In genomic region chr11:66495401-66495844, GRCh38 we compare ENCODE assay signal across 18 cellular contexts. TPM values are rescaled to one million over a fixed set of nuclear protein-coding genes. Genes with fewer than 3 reads are reported as not detected.
DNase-seq lines count a peak whose midpoint lies in the region; TF ChIP-seq lines count a peak whose summit lies in the region.
"Had no signal": no experiment of that assay in that cellular context is flagged by ENCODE, and none has a peak within 500 bp of the region (broad histone marks: within the 10 kb centered on the region; RNA-seq: fewer than 3 reads in every experiment).

No MANE protein-coding gene starts in this region.

- TF ChIP-seq POLR2A in breast epithelium (IDR thresholded peaks at IDR 0.05) = no peak

- no peak overlapping the region for H3K4me3 ChIP-seq in breast epithelium
- no peak overlapping the region for H3K4me3 ChIP-seq in choroid plexus epithelial cell (ENCODE audit: low read depth, low read length)
- no peak overlapping the region for H3K4me3 ChIP-seq in smooth muscle cell
- H3K4me3 ChIP-seq in GM23248 = no peak overlapping the region
- H3K4me3 ChIP-seq: esophagus muscularis mucosa, prostate gland had no signal

- H3K36me3 ChIP-seq in breast epithelium (no peaks in the 10 kb centered on the region), smooth muscle cell (ENCODE audit: low read depth) (peaks cover 5% of the 10 kb centered on the region), GM23248 (ENCODE audit: low read depth) (0 out of 2 replicates have a peak, but pooled peaks cover 4% of the 10 kb centered on the region)

- peaks cover 51% of the 10 kb centered on the region for H3K36me3 Mint-ChIP-seq in MCF 10A (ENCODE audit: insufficient read depth, unreplicated experiment)

- CTCF ChIA-PET in MCF 10A (lab: Yijun Ruan, JAX) = interaction anchor here (0.6 to 1.0 kb wide), 2 partner anchors 13 to 478 kb away, joined by 3 read pairs; no protein-coding TSS in a partner anchor

- intact Hi-C loops in MCF 10A (cut with micrococcal nuclease) (no loop called here), breast epithelium (cut with DNase I; ENCODE audit: low total_unique reads) (no loop called here)

- no peak overlapping the region for H3K27ac Mint-ChIP-seq in MCF 10A (ENCODE audit: low read depth, unreplicated experiment)

- no peaks in the 10 kb centered on the region for H3K9me2 ChIP-seq in GM23248 (ENCODE audit: insufficient read depth)

- in situ Hi-C loops in GM23248 (cut with MboI) = no loop called here

- no peaks in the 10 kb centered on the region for H3K9me3 Mint-ChIP-seq in MCF 10A (ENCODE audit: unreplicated experiment)

- H2AFZ ChIP-seq in smooth muscle cell (ENCODE audit: low read depth) (no peak overlapping the region), GM23248 (no peak overlapping the region)

- BruUV-seq in MCF 10A (replicated peaks; lab: Mats Ljungman, UMichigan) = no TSS peak

- TF ChIP-seq CTCF in MCF 10A (IDR thresholded peaks at IDR 0.05; ENCODE audit: unreplicated experiment) = peak; percentile 32
- TF ChIP-seq CTCF in breast epithelium (IDR thresholded peaks at IDR 0.05) = no peak
- TF ChIP-seq CTCF in LNCAP (IDR thresholded peaks at IDR 0.05) = peak; percentile 41
- TF ChIP-seq CTCF in choroid plexus epithelial cell (conservative IDR thresholded peaks at IDR 0.05; ENCODE audit: low read depth, low read length) = peak; percentile 43
- TF ChIP-seq CTCF in smooth muscle cell (IDR thresholded peaks at IDR 0.05; ENCODE audit: borderline replicate concordance, insufficient read depth, poor library complexity, severe bottlenecking) = peak; percentile 6

- POLR2A ChIA-PET in MCF 10A (lab: Yijun Ruan, JAX) = no interaction called here

- H3K4me1 ChIP-seq in breast epithelium = no peaks in the 10 kb centered on the region
- no peaks in the 10 kb centered on the region for H3K4me1 ChIP-seq in smooth muscle cell (ENCODE audit: low read depth)
- H3K4me1 ChIP-seq in GM23248 (ENCODE audit: insufficient read depth) = no peaks in the 10 kb centered on the region
- H3K4me1 ChIP-seq: esophagus muscularis mucosa, prostate gland had no signal

- H3K79me2 ChIP-seq in smooth muscle cell (ENCODE audit: low read depth) = no peaks in the 10 kb centered on the region
- no peaks in the 10 kb centered on the region for H3K79me2 ChIP-seq in GM23248 (ENCODE audit: insufficient read depth)

- no peaks in the 10 kb centered on the region for H3K4me1 Mint-ChIP-seq in MCF 10A (ENCODE audit: insufficient read depth, unreplicated experiment)

- H3F3A ChIP-seq in smooth muscle cell (ENCODE audit: low read depth) (no peaks in the 10 kb centered on the region), GM23248 (ENCODE audit: insufficient read depth) (no peaks in the 10 kb centered on the region)

- H3K27me3 Mint-ChIP-seq in MCF 10A (ENCODE audit: insufficient read depth, unreplicated experiment) = no peaks in the 10 kb centered on the region

- H3K9ac ChIP-seq in smooth muscle cell (ENCODE audit: low read depth) = no peak overlapping the region
- no peak overlapping the region for H3K9ac ChIP-seq in GM23248

- H3K27me3 ChIP-seq in breast epithelium = no peaks in the 10 kb centered on the region
- no peaks in the 10 kb centered on the region for H3K27me3 ChIP-seq in smooth muscle cell (ENCODE audit: low read depth)
- no peaks in the 10 kb centered on the region for H3K27me3 ChIP-seq in GM23248 (replicated peaks; ENCODE audit: insufficient read depth)
- H3K27me3 ChIP-seq: esophagus muscularis mucosa had no signal

- no peaks in the 10 kb centered on the region for H4K20me1 ChIP-seq in smooth muscle cell (ENCODE audit: low read depth)
- H4K20me1 ChIP-seq in GM23248 (ENCODE audit: insufficient read depth) = no peaks in the 10 kb centered on the region

- DNase-seq in MCF 10A (ENCODE audit: unreplicated experiment) = peak; percentile 6
- no peak for DNase-seq in breast epithelium (ENCODE audit: low spot score in 2 of 2)
- no peak for DNase-seq in choroid plexus epithelial cell (ENCODE audit: low read depth)
- no peak for DNase-seq in smooth muscle cell (lab: John Stamatoyannopoulos, UW; ENCODE audit: unreplicated experiment)
- no peak for DNase-seq in ureter (ENCODE audit: low spot score)
- no peak for DNase-seq in NCI-H1417 treated with DMSO at 0.1 percent for 48 hours (lab: John Stamatoyannopoulos, UW)
- DNase-seq in GM23248 = no peak
- DNase-seq: activated CD4-positive, alpha-beta T cell treated with anti-CD3 and anti-CD28 coated beads, Interleukin-2, amount 50 U/mL, for 4 hours; activated gamma-delta T cell; cerebellar nuclear complex; Karpas-422; midbrain; NCI-H2081; stimulated activated naive CD4-positive, alpha-beta T cell treated with Interleukin-2 at 50 U/mL for 16 hours had no signal

- H3K4me3 Mint-ChIP-seq in MCF 10A (ENCODE audit: unreplicated experiment) = no peak overlapping the region

- H3K4me2 ChIP-seq in smooth muscle cell (no peak overlapping the region), GM23248 (ENCODE audit: unreplicated experiment) (no peak overlapping the region)

- H3K27ac ChIP-seq in breast epithelium (no peak overlapping the region), smooth muscle cell (ENCODE audit: low read depth) (no peak overlapping the region), GM23248 (no peak overlapping the region)
- H3K27ac ChIP-seq: C4-2B, esophagus muscularis mucosa, prostate gland had no signal

- 95% methylated on average over 16 of the region's 17 CpGs for WGBS in smooth muscle cell (ENCODE audit: low lambda C conversion rate)
- 94 to 97% methylated on average over 10 to 17 of the region's 17 CpGs for WGBS in GM23248 (ENCODE audit: low coverage in 1 of 2, low lambda C conversion rate in 2 of 2, missing lambda C conversion rate in 2 of 2), 2 experiments

- H3K9me3 ChIP-seq in breast epithelium (no peaks in the 10 kb centered on the region), smooth muscle cell (replicated peaks; ENCODE audit: low read depth) (no peaks in the 10 kb centered on the region), GM23248 (ENCODE audit: low read depth) (no peaks in the 10 kb centered on the region)
- H3K9me3 ChIP-seq: esophagus muscularis mucosa, prostate gland had no signal

RNA-seq across cellular contexts. Expression of gene BBS1, which starts 15.0 kb away (rescaled TPM):
- 31.7 and 33.9 TPM in 2 replicates for total RNA-seq in MCF 10A (2022)
- 10 to 100 TPM; 51.5 to 79.5 (median 63.8) TPM for total RNA-seq in breast epithelium
- total RNA-seq in smooth muscle cell = 25.9 and 30.1 TPM in 2 replicates
- 13.0 and 15.6 TPM in 2 replicates for polyA plus RNA-seq in smooth muscle cell
- 59.8 TPM for total RNA-seq in ureter
- 39.1 and 58.8 TPM in 2 replicates for total RNA-seq in GM23248 (2014; rRNA removed; shearing (Covaris generic))
- polyA plus RNA-seq in GM23248 (2016; fragmentation: Nextera tagmentation; extraction: Ambion mirVana) = 20.2 and 23.0 TPM in 2 replicates

RNA-seq across cellular contexts. Expression of gene DPP3, which starts 15.2 kb away (rescaled TPM):
- total RNA-seq in MCF 10A (2022) (34.4 and 40.9 TPM in 2 replicates), breast epithelium (10 to 100 TPM; 16.5 to 24.3 (median 16.7) TPM), smooth muscle cell (34.6 and 59.2 TPM in 2 replicates), ureter (66.3 TPM)
- polyA plus RNA-seq in smooth muscle cell (38.0 and 40.1 TPM in 2 replicates), GM23248 (2016; fragmentation: Nextera tagmentation; extraction: Ambion mirVana) (33.5 and 34.7 TPM in 2 replicates)
- 50.8 and 64.1 TPM in 2 replicates for total RNA-seq in GM23248 (2014; rRNA removed; shearing (Covaris generic))

RNA-seq across cellular contexts. Expression of gene PELI3, which starts 28.7 kb away (rescaled TPM):
- 5.0 and 6.1 TPM in 2 replicates for total RNA-seq in MCF 10A (2022)
- total RNA-seq in breast epithelium = 10 to 100 TPM; 16.0 to 20.0 (median 18.6) TPM
- 2.1 and 3.8 TPM in 2 replicates for total RNA-seq in smooth muscle cell
- polyA plus RNA-seq in smooth muscle cell = 9.4 and 10.6 TPM in 2 replicates
- 11.0 TPM for total RNA-seq in ureter
- total RNA-seq in GM23248 (2014; rRNA removed; shearing (Covaris generic)) = 8.1 and 10.5 TPM in 2 replicates
- 5.3 and 5.8 TPM in 2 replicates for polyA plus RNA-seq in GM23248 (2016; fragmentation: Nextera tagmentation; extraction: Ambion mirVana)

RNA-seq across cellular contexts. Expression of gene ZDHHC24, which starts 50.4 kb away (rescaled TPM):
- 11.1 and 12.4 TPM in 2 replicates for total RNA-seq in MCF 10A (2022)
- total RNA-seq in breast epithelium = 10 to 100 TPM; 12.9 to 20.0 (median 14.1) TPM
- 11.1 and 15.7 TPM in 2 replicates for total RNA-seq in smooth muscle cell
- polyA plus RNA-seq in smooth muscle cell = 13.9 and 14.4 TPM in 2 replicates
- 14.2 TPM for total RNA-seq in ureter
- total RNA-seq in GM23248 (2014; rRNA removed; shearing (Covaris generic)) = 20.8 and 27.3 TPM in 2 replicates
- 22.3 and 23.5 TPM in 2 replicates for polyA plus RNA-seq in GM23248 (2016; fragmentation: Nextera tagmentation; extraction: Ambion mirVana)

RNA-seq across cellular contexts. Expression of gene ACTN3, which starts 51.3 kb away (rescaled TPM):
- total RNA-seq in MCF 10A (2022) (not detected in 2 replicates), breast epithelium (under 1 TPM in 2 of 3 donors, not detected in 1; under 0.01 to 0.16 TPM), smooth muscle cell (0.49 TPM in 1 of 2 replicates, not detected in the other), ureter (0.16 TPM)
- polyA plus RNA-seq in smooth muscle cell (1.3 and 1.4 TPM in 2 replicates), GM23248 (2016; fragmentation: Nextera tagmentation; extraction: Ambion mirVana) (not detected in 2 replicates)
- total RNA-seq in GM23248 (2014; rRNA removed; shearing (Covaris generic)) = not detected in 2 replicates
- total RNA-seq: esophagus muscularis mucosa, prostate gland had no signal

Comparison
In these comparisons a context has a peak if more than half of its experiments do, and no peak if none do; other contexts are left out.
1. CTCF ChIP-seq: peak in MCF 10A (single experiment), LNCAP (single experiment), choroid plexus epithelial cell (single experiment) and smooth muscle cell (single experiment); none in breast epithelium (0 of 3).